Comparison of ENCODE assay signal across 1 cellular context in the genomic region with DNA sequence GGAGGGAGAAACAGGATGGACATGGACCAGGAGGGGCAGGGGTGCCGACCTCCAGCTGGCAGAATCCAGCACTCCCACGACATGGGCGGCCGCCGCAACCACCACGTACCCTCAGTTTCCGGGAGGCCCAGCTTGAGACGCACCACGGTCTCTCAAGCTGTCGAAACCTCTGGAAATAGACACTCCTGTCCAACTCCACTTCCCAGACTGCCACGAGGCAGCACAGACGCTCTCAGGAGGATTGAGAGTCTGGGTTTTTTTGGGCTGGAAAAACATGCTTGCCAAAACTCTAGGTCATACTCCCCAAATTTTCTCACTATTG.
TF ChIP-seq lines count a peak whose summit lies in the region.

No MANE protein-coding gene starts in this region.

TF ChIP-seq in H1, 55 proteins besides CTCF, POLR2A, EP300 and RAD21 (continued from another document):
- TF ChIP-seq, protein P1, sequence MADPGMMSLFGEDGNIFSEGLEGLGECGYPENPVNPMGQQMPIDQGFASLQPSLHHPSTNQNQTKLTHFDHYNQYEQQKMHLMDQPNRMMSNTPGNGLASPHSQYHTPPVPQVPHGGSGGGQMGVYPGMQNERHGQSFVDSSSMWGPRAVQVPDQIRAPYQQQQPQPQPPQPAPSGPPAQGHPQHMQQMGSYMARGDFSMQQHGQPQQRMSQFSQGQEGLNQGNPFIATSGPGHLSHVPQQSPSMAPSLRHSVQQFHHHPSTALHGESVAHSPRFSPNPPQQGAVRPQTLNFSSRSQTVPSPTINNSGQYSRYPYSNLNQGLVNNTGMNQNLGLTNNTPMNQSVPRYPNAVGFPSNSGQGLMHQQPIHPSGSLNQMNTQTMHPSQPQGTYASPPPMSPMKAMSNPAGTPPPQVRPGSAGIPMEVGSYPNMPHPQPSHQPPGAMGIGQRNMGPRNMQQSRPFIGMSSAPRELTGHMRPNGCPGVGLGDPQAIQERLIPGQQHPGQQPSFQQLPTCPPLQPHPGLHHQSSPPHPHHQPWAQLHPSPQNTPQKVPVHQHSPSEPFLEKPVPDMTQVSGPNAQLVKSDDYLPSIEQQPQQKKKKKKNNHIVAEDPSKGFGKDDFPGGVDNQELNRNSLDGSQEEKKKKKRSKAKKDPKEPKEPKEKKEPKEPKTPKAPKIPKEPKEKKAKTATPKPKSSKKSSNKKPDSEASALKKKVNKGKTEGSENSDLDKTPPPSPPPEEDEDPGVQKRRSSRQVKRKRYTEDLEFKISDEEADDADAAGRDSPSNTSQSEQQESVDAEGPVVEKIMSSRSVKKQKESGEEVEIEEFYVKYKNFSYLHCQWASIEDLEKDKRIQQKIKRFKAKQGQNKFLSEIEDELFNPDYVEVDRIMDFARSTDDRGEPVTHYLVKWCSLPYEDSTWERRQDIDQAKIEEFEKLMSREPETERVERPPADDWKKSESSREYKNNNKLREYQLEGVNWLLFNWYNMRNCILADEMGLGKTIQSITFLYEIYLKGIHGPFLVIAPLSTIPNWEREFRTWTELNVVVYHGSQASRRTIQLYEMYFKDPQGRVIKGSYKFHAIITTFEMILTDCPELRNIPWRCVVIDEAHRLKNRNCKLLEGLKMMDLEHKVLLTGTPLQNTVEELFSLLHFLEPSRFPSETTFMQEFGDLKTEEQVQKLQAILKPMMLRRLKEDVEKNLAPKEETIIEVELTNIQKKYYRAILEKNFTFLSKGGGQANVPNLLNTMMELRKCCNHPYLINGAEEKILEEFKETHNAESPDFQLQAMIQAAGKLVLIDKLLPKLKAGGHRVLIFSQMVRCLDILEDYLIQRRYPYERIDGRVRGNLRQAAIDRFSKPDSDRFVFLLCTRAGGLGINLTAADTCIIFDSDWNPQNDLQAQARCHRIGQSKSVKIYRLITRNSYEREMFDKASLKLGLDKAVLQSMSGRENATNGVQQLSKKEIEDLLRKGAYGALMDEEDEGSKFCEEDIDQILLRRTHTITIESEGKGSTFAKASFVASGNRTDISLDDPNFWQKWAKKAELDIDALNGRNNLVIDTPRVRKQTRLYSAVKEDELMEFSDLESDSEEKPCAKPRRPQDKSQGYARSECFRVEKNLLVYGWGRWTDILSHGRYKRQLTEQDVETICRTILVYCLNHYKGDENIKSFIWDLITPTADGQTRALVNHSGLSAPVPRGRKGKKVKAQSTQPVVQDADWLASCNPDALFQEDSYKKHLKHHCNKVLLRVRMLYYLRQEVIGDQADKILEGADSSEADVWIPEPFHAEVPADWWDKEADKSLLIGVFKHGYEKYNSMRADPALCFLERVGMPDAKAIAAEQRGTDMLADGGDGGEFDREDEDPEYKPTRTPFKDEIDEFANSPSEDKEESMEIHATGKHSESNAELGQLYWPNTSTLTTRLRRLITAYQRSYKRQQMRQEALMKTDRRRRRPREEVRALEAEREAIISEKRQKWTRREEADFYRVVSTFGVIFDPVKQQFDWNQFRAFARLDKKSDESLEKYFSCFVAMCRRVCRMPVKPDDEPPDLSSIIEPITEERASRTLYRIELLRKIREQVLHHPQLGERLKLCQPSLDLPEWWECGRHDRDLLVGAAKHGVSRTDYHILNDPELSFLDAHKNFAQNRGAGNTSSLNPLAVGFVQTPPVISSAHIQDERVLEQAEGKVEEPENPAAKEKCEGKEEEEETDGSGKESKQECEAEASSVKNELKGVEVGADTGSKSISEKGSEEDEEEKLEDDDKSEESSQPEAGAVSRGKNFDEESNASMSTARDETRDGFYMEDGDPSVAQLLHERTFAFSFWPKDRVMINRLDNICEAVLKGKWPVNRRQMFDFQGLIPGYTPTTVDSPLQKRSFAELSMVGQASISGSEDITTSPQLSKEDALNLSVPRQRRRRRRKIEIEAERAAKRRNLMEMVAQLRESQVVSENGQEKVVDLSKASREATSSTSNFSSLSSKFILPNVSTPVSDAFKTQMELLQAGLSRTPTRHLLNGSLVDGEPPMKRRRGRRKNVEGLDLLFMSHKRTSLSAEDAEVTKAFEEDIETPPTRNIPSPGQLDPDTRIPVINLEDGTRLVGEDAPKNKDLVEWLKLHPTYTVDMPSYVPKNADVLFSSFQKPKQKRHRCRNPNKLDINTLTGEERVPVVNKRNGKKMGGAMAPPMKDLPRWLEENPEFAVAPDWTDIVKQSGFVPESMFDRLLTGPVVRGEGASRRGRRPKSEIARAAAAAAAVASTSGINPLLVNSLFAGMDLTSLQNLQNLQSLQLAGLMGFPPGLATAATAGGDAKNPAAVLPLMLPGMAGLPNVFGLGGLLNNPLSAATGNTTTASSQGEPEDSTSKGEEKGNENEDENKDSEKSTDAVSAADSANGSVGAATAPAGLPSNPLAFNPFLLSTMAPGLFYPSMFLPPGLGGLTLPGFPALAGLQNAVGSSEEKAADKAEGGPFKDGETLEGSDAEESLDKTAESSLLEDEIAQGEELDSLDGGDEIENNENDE (IDR thresholded peaks at IDR 0.05; ENCODE audit: insufficient replicate concordance, low read length): no peak
- TF ChIP-seq SP4 (IDR thresholded peaks at IDR 0.05; ENCODE audit: low read length) (no peak), ASH2L (IDR thresholded peaks at IDR 0.05; ENCODE audit: low read length) (no peak), BCL11A (IDR thresholded peaks at IDR 0.05; ENCODE audit: low read depth in 2 of 2, low read length in 2 of 2) (no peak), RFX5 (IDR thresholded peaks at IDR 0.05; ENCODE audit: borderline replicate concordance, low read depth, low read length) (no peak), BRCA1 (IDR thresholded peaks at IDR 0.05; ENCODE audit: low read depth, low read length) (no peak), RBBP5 (IDR thresholded peaks at IDR 0.05; ENCODE audit: borderline replicate concordance, low read depth, low read length) (no peak)
TF ChIP-seq in H1: peak in this region for 0.
